ENCODE assay signal across 7 cellular contexts in the genomic region with DNA sequence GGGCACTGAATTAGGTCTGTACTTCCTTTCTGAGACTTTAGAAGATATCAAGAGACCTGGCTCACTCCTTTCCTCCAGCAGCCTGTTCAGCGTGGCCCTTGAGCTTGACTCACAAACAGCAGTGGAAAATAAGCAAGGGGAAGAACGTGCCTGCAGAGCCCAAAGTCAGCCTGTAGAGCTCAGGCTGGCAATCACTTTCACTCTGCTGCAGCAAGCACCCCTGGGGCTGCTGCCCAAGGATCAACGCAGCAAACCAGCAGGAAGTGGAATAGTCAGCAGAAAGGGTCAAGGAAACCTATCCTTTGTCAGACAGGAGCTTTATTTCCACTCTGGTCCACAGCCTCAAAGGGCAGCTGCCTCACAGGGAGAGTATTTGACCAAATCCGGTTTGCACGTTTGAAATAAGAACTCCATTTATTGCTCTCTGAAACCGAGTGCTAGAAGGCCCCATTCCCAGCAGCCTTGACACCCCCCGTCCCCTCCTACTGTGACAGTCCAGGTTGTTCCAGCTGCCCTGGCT.
DNase-seq lines count a peak whose midpoint lies in the region; ATAC-seq and TF ChIP-seq lines count a peak whose summit lies in the region.

No MANE protein-coding gene starts in this region.

- H3K4me1 Mint-ChIP-seq in endodermal cell, result peaks cover 20% of the 10 kb centered on the region

- no peaks in the 10 kb centered on the region for H3K36me3 ChIP-seq in endodermal cell (ENCODE audit: control insufficient read depth, insufficient read depth, low read length)

- WGBS in endodermal cell (ENCODE audit: insufficient coverage in 1 of 2, insufficient read length in 1 of 2), 2 experiments, result 44 to 54% methylated on average over 5 to 7 of the region's 7 CpGs

- ATAC-seq in GM19035 (IDR thresholded peaks at IDR 0.05; ENCODE audit: unreplicated experiment), result peak; percentile 12
- peak; percentile 24 for ATAC-seq in HG03280 (IDR thresholded peaks at IDR 0.05; ENCODE audit: unreplicated experiment)

- no peaks in the 10 kb centered on the region for H3K9me3 Mint-ChIP-seq in endodermal cell

- peaks cover 14% of the 10 kb centered on the region for H3K4me1 ChIP-seq in endodermal cell (ENCODE audit: control insufficient read depth, insufficient read depth, low read length)

- peak; percentile 32 for TF ChIP-seq CTCF in endodermal cell (conservative IDR thresholded peaks at IDR 0.05)

- no peak overlapping the region for H3K4me3 Mint-ChIP-seq in endodermal cell

- H3K27ac Mint-ChIP-seq in endodermal cell, result no peak overlapping the region

- peaks cover 32% of the 10 kb centered on the region for H3K27me3 Mint-ChIP-seq in endodermal cell (ENCODE audit: insufficient read depth)

- H3K9me3 ChIP-seq in endodermal cell (ENCODE audit: control insufficient read depth, low read length), result no peaks in the 10 kb centered on the region

- H3K27ac ChIP-seq in endodermal cell (ENCODE audit: low read depth, low read length), result no peak overlapping the region

- peak; percentile 52 to 54 for DNase-seq in activated CD4-positive, alpha-beta T cell treated with anti-CD3 and anti-CD28 coated beads for 4 hours
- DNase-seq in endodermal cell, result peak; percentile 79
- DNase-seq in occipital lobe (lab: John Stamatoyannopoulos, UW), result peak; percentile 2
- no peak for DNase-seq in NCI-H128 (lab: John Stamatoyannopoulos, UW; ENCODE audit: unreplicated experiment)
- no peak for DNase-seq in NCI-H82 (lab: John Stamatoyannopoulos, UW)

- H3K27me3 ChIP-seq in endodermal cell (ENCODE audit: control insufficient read depth, insufficient read depth, low read length, poor library complexity, severe bottlenecking), result peaks cover 25% of the 10 kb centered on the region

- no peak overlapping the region for H3K4me3 ChIP-seq in endodermal cell (ENCODE audit: low read length)

- H3K9ac ChIP-seq in endodermal cell (ENCODE audit: extremely low read depth, low read length, poor library complexity, severe bottlenecking), result no peak overlapping the region

- no peaks in the 10 kb centered on the region for H3K36me3 Mint-ChIP-seq in endodermal cell (ENCODE audit: low read depth)

Comparison
In these comparisons a context has a peak if more than half of its experiments do, and no peak if none do; other contexts are left out.
1. DNase-seq: peak in activated CD4-positive, alpha-beta T cell treated with anti-CD3 and anti-CD28 coated beads for 4 hours (2 of 2), endodermal cell (single experiment) and occipital lobe (single experiment); none in NCI-H128 (single experiment) and NCI-H82 (single experiment).